Comparison of ENCODE assay signal across 21 cellular contexts in genomic region chr20:41162396-41162795, GRCh38. TPM values are rescaled to one million over a fixed set of nuclear protein-coding genes. Genes with fewer than 3 reads are reported as not detected.
DNase-seq lines count a peak whose midpoint lies in the region; ATAC-seq and TF ChIP-seq lines count a peak whose summit lies in the region.
"Had no signal": no experiment of that assay in that cellular context is flagged by ENCODE, and none has a peak within 500 bp of the region (broad histone marks: within the 10 kb centered on the region; RNA-seq: fewer than 3 reads in every experiment).

No MANE protein-coding gene starts in this region.

- H3K36me3 ChIP-seq in CD8-positive, alpha-beta T cell (ENCODE audit: insufficient read depth, low read length) = peaks cover 60% of the 10 kb centered on the region

- DNase-seq in activated CD8-positive, alpha-beta T cell treated with anti-CD3 and anti-CD28 coated beads for 36 hours = no peak
- DNase-seq in activated CD8-positive, alpha-beta T cell treated with anti-CD3 and anti-CD28 coated beads, Interleukin-2, amount 10 ng/mL, durations not matched to agents 7 days and 5 days = no peak
- no peak for DNase-seq in CD8-positive, alpha-beta T cell
- DNase-seq in naive thymus-derived CD8-positive, alpha-beta T cell = no peak
- DNase-seq in GM13976 (ENCODE audit: low spot score) = no peak
- DNase-seq in glutamatergic neuron = no peak
- DNase-seq: activated gamma-delta T cell treated with Interleukin-2 at 50 U/mL for 16 hours; EL; endodermal cell; Karpas-422; mesenchymal stem cell; NCI-H1048; NCI-H1930; NCI-H2227 treated with DMSO at 0.1 percent for 48 hours; occipital lobe; stimulated activated CD4-positive, alpha-beta T cell treated with anti-CD3 and anti-CD28 coated beads, Interleukin-4, amount 100 ng/mL, for 1 hour; stimulated activated naive CD4-positive, alpha-beta T cell treated with Interleukin-2 at 50 U/mL for 16 hours; trophoblast cell had no signal

- intact Hi-C loops in activated CD8-positive, alpha-beta T cell treated with anti-CD3 and anti-CD28 coated beads for 36 hours (cut with micrococcal nuclease) = no loop called here
- intact Hi-C loops in CD8-positive, alpha-beta T cell (cut with DNase I, micrococcal nuclease) = no loop called here

- no peak for TF ChIP-seq CTCF in activated CD8-positive, alpha-beta T cell treated with anti-CD3 and anti-CD28 coated beads for 36 hours (IDR thresholded peaks at IDR 0.05)
- no peak for TF ChIP-seq CTCF in CD8-positive, alpha-beta T cell (IDR thresholded peaks at IDR 0.05)
- TF ChIP-seq CTCF in GM13976 (IDR thresholded peaks at IDR 0.05; ENCODE audit: borderline replicate concordance, control extremely low read depth, extremely low read depth, insufficient read depth, missing control alignments) = no peak
- no peak for TF ChIP-seq CTCF in glutamatergic neuron (IDR thresholded peaks at IDR 0.05; ENCODE audit: partially characterized antibody, unreplicated experiment)

- no peaks in the 10 kb centered on the region for H3K27me3 Mint-ChIP-seq in activated CD8-positive, alpha-beta T cell treated with anti-CD3 and anti-CD28 coated beads for 36 hours
- no peaks in the 10 kb centered on the region for H3K27me3 Mint-ChIP-seq in activated CD8-positive, alpha-beta T cell treated with anti-CD3 and anti-CD28 coated beads, Interleukin-2, amount 10 ng/mL, durations not matched to agents 7 days and 5 days (ENCODE audit: low read depth)
- no peaks in the 10 kb centered on the region for H3K27me3 Mint-ChIP-seq in CD8-positive, alpha-beta T cell (ENCODE audit: low read depth)
- no peaks in the 10 kb centered on the region for H3K27me3 Mint-ChIP-seq in naive thymus-derived CD8-positive, alpha-beta T cell
- H3K27me3 Mint-ChIP-seq in glutamatergic neuron (ENCODE audit: unreplicated experiment) = peaks cover 12% of the 10 kb centered on the region

- H3K9me3 Mint-ChIP-seq in activated CD8-positive, alpha-beta T cell treated with anti-CD3 and anti-CD28 coated beads for 36 hours = no peaks in the 10 kb centered on the region
- no peaks in the 10 kb centered on the region for H3K9me3 Mint-ChIP-seq in activated CD8-positive, alpha-beta T cell treated with anti-CD3 and anti-CD28 coated beads, Interleukin-2, amount 10 ng/mL, durations not matched to agents 7 days and 5 days (ENCODE audit: insufficient read depth)
- H3K9me3 Mint-ChIP-seq in CD8-positive, alpha-beta T cell = no peaks in the 10 kb centered on the region
- H3K9me3 Mint-ChIP-seq in naive thymus-derived CD8-positive, alpha-beta T cell = no peaks in the 10 kb centered on the region
- peaks cover 21% of the 10 kb centered on the region for H3K9me3 Mint-ChIP-seq in glutamatergic neuron (ENCODE audit: unreplicated experiment)
- H3K9me3 Mint-ChIP-seq: endodermal cell had no signal

- no peaks in the 10 kb centered on the region for H3K9me3 ChIP-seq in CD8-positive, alpha-beta T cell (ENCODE audit: low read length)
- H3K9me3 ChIP-seq: BLaER1 had no signal

- POLR2A ChIA-PET in activated CD8-positive, alpha-beta T cell treated with anti-CD3 and anti-CD28 coated beads for 36 hours (lab: Charles Lee) = interaction anchor here (0.6 to 17.5 kb wide), 2 partner anchors 22 to 1386 kb away, joined by 4 to 361 read pairs; partner anchors contain the start of gene PLCG1
- POLR2A ChIA-PET in activated CD8-positive, alpha-beta T cell treated with anti-CD3 and anti-CD28 coated beads, Interleukin-2, amount 10 ng/mL, durations not matched to agents 7 days and 5 days (lab: Charles Lee) = interaction anchor here (0.5 to 1.1 kb wide), 2 partner anchors 24 to 62 kb away, joined by 3 read pairs; no protein-coding TSS in a partner anchor
- POLR2A ChIA-PET in CD8-positive, alpha-beta T cell (lab: Charles Lee) = interaction anchor here (1.3 to 13.7 kb wide), 2 partner anchors 9 to 21 kb away, joined by 5 to 317 read pairs; partner anchors contain the start of gene PLCG1
- POLR2A ChIA-PET in naive thymus-derived CD8-positive, alpha-beta T cell (lab: Charles Lee) = interaction anchor here (1.0 to 22.6 kb wide), 3 partner anchors 8 to 22 kb away, joined by 3 to 734 read pairs (median 3); partner anchors contain the start of gene PLCG1

- no peak overlapping the region for H3K4me3 Mint-ChIP-seq in activated CD8-positive, alpha-beta T cell treated with anti-CD3 and anti-CD28 coated beads for 36 hours
- no peak overlapping the region for H3K4me3 Mint-ChIP-seq in activated CD8-positive, alpha-beta T cell treated with anti-CD3 and anti-CD28 coated beads, Interleukin-2, amount 10 ng/mL, durations not matched to agents 7 days and 5 days
- H3K4me3 Mint-ChIP-seq in CD8-positive, alpha-beta T cell = peak overlapping the region; percentile 58
- H3K4me3 Mint-ChIP-seq in naive thymus-derived CD8-positive, alpha-beta T cell = peak overlapping the region in 9 of 10 donors; percentile 31 to 84 (median 77)
- H3K4me3 Mint-ChIP-seq in glutamatergic neuron (ENCODE audit: unreplicated experiment) = no peak overlapping the region
- H3K4me3 Mint-ChIP-seq: endodermal cell had no signal

- peaks cover 87% of the 10 kb centered on the region for H3K4me1 Mint-ChIP-seq in activated CD8-positive, alpha-beta T cell treated with anti-CD3 and anti-CD28 coated beads for 36 hours (ENCODE audit: low read depth)
- H3K4me1 Mint-ChIP-seq in activated CD8-positive, alpha-beta T cell treated with anti-CD3 and anti-CD28 coated beads, Interleukin-2, amount 10 ng/mL, durations not matched to agents 7 days and 5 days (ENCODE audit: low read depth) = peaks cover 92% of the 10 kb centered on the region
- H3K4me1 Mint-ChIP-seq in CD8-positive, alpha-beta T cell (ENCODE audit: low read depth) = peaks cover 86% of the 10 kb centered on the region
- peaks cover 55 to 94% (median 84%) of the 10 kb centered on the region in 4 donors for H3K4me1 Mint-ChIP-seq in naive thymus-derived CD8-positive, alpha-beta T cell
- peaks cover 15% of the 10 kb centered on the region for H3K4me1 Mint-ChIP-seq in glutamatergic neuron (ENCODE audit: low read depth, unreplicated experiment)
- H3K4me1 Mint-ChIP-seq: endodermal cell had no signal

- CTCF ChIA-PET in activated CD8-positive, alpha-beta T cell treated with anti-CD3 and anti-CD28 coated beads for 36 hours (lab: Charles Lee) = interaction anchor here (1.8 to 6.6 kb wide), 2 partner anchors 11 to 27 kb away, joined by 8 to 29 read pairs; no protein-coding TSS in a partner anchor
- CTCF ChIA-PET in activated CD8-positive, alpha-beta T cell treated with anti-CD3 and anti-CD28 coated beads, Interleukin-2, amount 10 ng/mL, durations not matched to agents 7 days and 5 days (lab: Charles Lee) = interaction anchor here (1.2 to 3.2 kb wide), 3 partner anchors 11 to 175 kb away, joined by 3 to 19 read pairs (median 17); no protein-coding TSS in a partner anchor
- CTCF ChIA-PET in CD8-positive, alpha-beta T cell (lab: Charles Lee) = interaction anchor here (0.5 to 1.9 kb wide), 4 partner anchors 10 to 178 kb away, joined by 3 to 17 read pairs (median 6); partner anchors contain the start of gene LPIN3

- H3K36me3 Mint-ChIP-seq in activated CD8-positive, alpha-beta T cell treated with anti-CD3 and anti-CD28 coated beads for 36 hours (ENCODE audit: low read depth) = peaks cover 92% of the 10 kb centered on the region
- H3K36me3 Mint-ChIP-seq in activated CD8-positive, alpha-beta T cell treated with anti-CD3 and anti-CD28 coated beads, Interleukin-2, amount 10 ng/mL, durations not matched to agents 7 days and 5 days (ENCODE audit: low read depth) = peaks cover 96% of the 10 kb centered on the region
- peaks cover 78% of the 10 kb centered on the region for H3K36me3 Mint-ChIP-seq in CD8-positive, alpha-beta T cell
- peaks cover 18 to 78% (median 41%) of the 10 kb centered on the region in 3 donors for H3K36me3 Mint-ChIP-seq in naive thymus-derived CD8-positive, alpha-beta T cell
- H3K36me3 Mint-ChIP-seq in glutamatergic neuron (ENCODE audit: unreplicated experiment) = peaks cover 20% of the 10 kb centered on the region

- in situ Hi-C loops in GM13976 (cut with MboI; ENCODE audit: low sequenced_read_pairs, unreplicated experiment) = no loop called here

- H3K27ac ChIP-seq in CD8-positive, alpha-beta T cell (ENCODE audit: low read depth, low read length) = peak overlapping the region; percentile 39
- peak overlapping the region; percentile 70 for H3K27ac ChIP-seq in angular gyrus (ENCODE audit: low read depth, low read length)
- H3K27ac ChIP-seq: BLaER1 had no signal

- no peak overlapping the region for H3K4me3 ChIP-seq in CD8-positive, alpha-beta T cell (ENCODE audit: low read depth, low read length)
- H3K4me3 ChIP-seq: BLaER1 had no signal

- no peak for ATAC-seq in activated CD8-positive, alpha-beta T cell treated with anti-CD3 and anti-CD28 coated beads for 36 hours
- ATAC-seq in activated CD8-positive, alpha-beta T cell treated with anti-CD3 and anti-CD28 coated beads, Interleukin-2, amount 10 ng/mL, durations not matched to agents 7 days and 5 days = no peak
- no peak for ATAC-seq in CD8-positive, alpha-beta T cell
- peak; percentile 15 to 29 for ATAC-seq in naive thymus-derived CD8-positive, alpha-beta T cell
- ATAC-seq in HG03025 (IDR thresholded peaks at IDR 0.05; ENCODE audit: low FRiP score, unreplicated experiment) = no peak

- peak overlapping the region; percentile 84 for H3K27ac Mint-ChIP-seq in activated CD8-positive, alpha-beta T cell treated with anti-CD3 and anti-CD28 coated beads for 36 hours
- no peak overlapping the region for H3K27ac Mint-ChIP-seq in activated CD8-positive, alpha-beta T cell treated with anti-CD3 and anti-CD28 coated beads, Interleukin-2, amount 10 ng/mL, durations not matched to agents 7 days and 5 days
- H3K27ac Mint-ChIP-seq in CD8-positive, alpha-beta T cell = peak overlapping the region; percentile 92
- H3K27ac Mint-ChIP-seq in naive thymus-derived CD8-positive, alpha-beta T cell = peak overlapping the region; percentile 93 to 99 (median 95)
- H3K27ac Mint-ChIP-seq in glutamatergic neuron (ENCODE audit: unreplicated experiment) = no peak overlapping the region
- H3K27ac Mint-ChIP-seq: endodermal cell had no signal

- no peaks in the 10 kb centered on the region for H3K27me3 ChIP-seq in CD8-positive, alpha-beta T cell (ENCODE audit: insufficient read depth, low read length)

- peaks cover 87% of the 10 kb centered on the region for H3K4me1 ChIP-seq in CD8-positive, alpha-beta T cell (ENCODE audit: insufficient read depth, low read length)

RNA-seq across cellular contexts. Expression of gene PLCG1, which starts 25.1 kb away (rescaled TPM):
- 100 to 1,000 TPM; 259 to 260 TPM for total RNA-seq in activated CD8-positive, alpha-beta T cell treated with anti-CD3 and anti-CD28 coated beads for 36 hours
- 100 to 1,000 TPM; 395 to 406 TPM for total RNA-seq in activated CD8-positive, alpha-beta T cell treated with anti-CD3 and anti-CD28 coated beads, Interleukin-2, amount 10 ng/mL, durations not matched to agents 7 days and 5 days
- total RNA-seq in CD8-positive, alpha-beta T cell = 100 to 1,000 TPM; 335 to 366 TPM
- 100 to 1,000 TPM; 384 to 393 TPM for total RNA-seq in naive thymus-derived CD8-positive, alpha-beta T cell
- polyA plus RNA-seq in naive thymus-derived CD8-positive, alpha-beta T cell = 10 to 100 TPM; 37.4 to 92.5 (median 53.2) TPM
- total RNA-seq in glutamatergic neuron (ENCODE audit: unreplicated experiment) = 458 TPM

Comparison
In these comparisons a context has a peak if more than half of its experiments do, and no peak if none do; other contexts are left out.
1. H3K27ac Mint-ChIP-seq: peak in activated CD8-positive, alpha-beta T cell treated with anti-CD3 and anti-CD28 coated beads for 36 hours (single experiment), CD8-positive, alpha-beta T cell (single experiment) and naive thymus-derived CD8-positive, alpha-beta T cell (10 of 10); none in activated CD8-positive, alpha-beta T cell treated with anti-CD3 and anti-CD28 coated beads, Interleukin-2, amount 10 ng/mL, durations not matched to agents 7 days and 5 days (single experiment) and glutamatergic neuron (single experiment).
2. ATAC-seq: peak in naive thymus-derived CD8-positive, alpha-beta T cell (2 of 2); none in activated CD8-positive, alpha-beta T cell treated with anti-CD3 and anti-CD28 coated beads for 36 hours (single experiment), activated CD8-positive, alpha-beta T cell treated with anti-CD3 and anti-CD28 coated beads, Interleukin-2, amount 10 ng/mL, durations not matched to agents 7 days and 5 days (single experiment), CD8-positive, alpha-beta T cell (single experiment) and HG03025 (single experiment).
3. H3K4me3 Mint-ChIP-seq: peak in CD8-positive, alpha-beta T cell (single experiment) and naive thymus-derived CD8-positive, alpha-beta T cell (9 of 10); none in activated CD8-positive, alpha-beta T cell treated with anti-CD3 and anti-CD28 coated beads for 36 hours (single experiment), activated CD8-positive, alpha-beta T cell treated with anti-CD3 and anti-CD28 coated beads, Interleukin-2, amount 10 ng/mL, durations not matched to agents 7 days and 5 days (single experiment) and glutamatergic neuron (single experiment).